ENCODE assay signal across 15 cellular contexts in genomic region chr18:11925800-11926481, GRCh38.
"Had no signal": no experiment of that assay in that cellular context is flagged by ENCODE, and none has a peak within 500 bp of the region (broad histone marks: within the 10 kb centered on the region; RNA-seq: fewer than 3 reads in every experiment).

No MANE protein-coding gene starts in this region.

- H3K9me3 Mint-ChIP-seq: activated naive CD4-positive, alpha-beta T cell treated with anti-CD3 and anti-CD28 coated beads, Interleukin-2, amount 10 ng/mL, durations not matched to agents 7 days and 5 days; central memory CD8-positive, alpha-beta T cell; memory B cell; nephron had no signal

- DNase-seq: activated CD4-positive, CD25-positive, alpha-beta regulatory T cell treated with anti-CD3 and anti-CD28 coated beads, Interleukin-2, amount 50 U/mL, for 72 hours; activated naive CD4-positive, alpha-beta T cell treated with anti-CD3 and anti-CD28 coated beads, Interleukin-2, amount 10 ng/mL, durations not matched to agents 7 days and 5 days; activated T-cell treated with anti-CD3 and anti-CD28 coated beads for 4 hours; kidney; left lung; right lobe of liver; spleen had no signal

- H3K36me3 ChIP-seq: esophagus muscularis mucosa, left lung, prostate gland, right lobe of liver, spleen, thoracic aorta had no signal

- H3K9me3 ChIP-seq: esophagus muscularis mucosa, left lung, prostate gland, right lobe of liver, spleen, thoracic aorta had no signal

- H3K4me3 ChIP-seq: coronary artery, esophagus muscularis mucosa, hepatocyte, left lung, prostate gland, right lobe of liver, spleen, thoracic aorta had no signal

- H3K4me1 ChIP-seq: esophagus muscularis mucosa, prostate gland, right lobe of liver had no signal

- H3K27ac ChIP-seq: coronary artery, esophagus muscularis mucosa, hepatocyte, prostate gland, right lobe of liver, thoracic aorta had no signal

- H3K4me3 Mint-ChIP-seq: activated naive CD4-positive, alpha-beta T cell treated with anti-CD3 and anti-CD28 coated beads, Interleukin-2, amount 10 ng/mL, durations not matched to agents 7 days and 5 days; central memory CD8-positive, alpha-beta T cell; memory B cell; nephron had no signal

- H3K27me3 ChIP-seq: esophagus muscularis mucosa, hepatocyte, left lung, right lobe of liver, spleen had no signal

- H3K27ac Mint-ChIP-seq: activated naive CD4-positive, alpha-beta T cell treated with anti-CD3 and anti-CD28 coated beads, Interleukin-2, amount 10 ng/mL, durations not matched to agents 7 days and 5 days; memory B cell; nephron had no signal

- H3K4me1 Mint-ChIP-seq: central memory CD8-positive, alpha-beta T cell; nephron had no signal

- H3K36me3 Mint-ChIP-seq: activated naive CD4-positive, alpha-beta T cell treated with anti-CD3 and anti-CD28 coated beads, Interleukin-2, amount 10 ng/mL, durations not matched to agents 7 days and 5 days; memory B cell had no signal
